ENCODE assay signal across 1 cellular context in genomic region chr12:31682136-31682962, GRCh38.
TF ChIP-seq lines count a peak whose summit lies in the region.

No MANE protein-coding gene starts in this region.

TF ChIP-seq in GM12878, 131 proteins besides CTCF, POLR2A, EP300 and RAD21 (continued from another document):
- TF ChIP-seq ASH2L (IDR thresholded peaks at IDR 0.05; ENCODE audit: borderline replicate concordance, low read depth) (no peak), CBX5 (IDR thresholded peaks at IDR 0.05; ENCODE audit: low read depth) (peak; percentile 100), RAD51 (IDR thresholded peaks at IDR 0.05) (no peak), RBBP5 (conservative IDR thresholded peaks at IDR 0.05) (no peak), FOXK2 (IDR thresholded peaks at IDR 0.05) (no peak), ATF7 (IDR thresholded peaks at IDR 0.05; ENCODE audit: low read depth) (no peak), MAX (IDR thresholded peaks at IDR 0.05; ENCODE audit: low read depth, low read length) (no peak), ZNF217 (IDR thresholded peaks at IDR 0.05) (no peak)
